Comparison of ENCODE assay signal across 2 cellular contexts in genomic region chr22:28678778-28679610, GRCh38.
TF ChIP-seq lines count a peak whose summit lies in the region.

No MANE protein-coding gene starts in this region.

TF ChIP-seq in WTC11, 78 proteins besides CTCF, POLR2A, EP300 and RAD21:
- TF ChIP-seq PRDM15 (CRISPR knock-in tag; IDR thresholded peaks at IDR 0.05), result 0 out of 2 replicates have a peak, but pooled peaks have one; percentile 23
TF ChIP-seq in WTC11: peak in this region for 1; not testable (repeated sequence) for 77.

TF ChIP-seq in K562, 482 proteins besides CTCF, POLR2A, EP300 and RAD21:
- TF ChIP-seq ZBTB11 (CRISPR knock-in tag; IDR thresholded peaks at IDR 0.05), result peak in 1 of 3 experiments; percentile 16; a peak in 1 of 6 replicates
- TF ChIP-seq RCOR1 (IDR thresholded peaks at IDR 0.05; ENCODE audit: borderline replicate concordance in 1 of 2, low read depth in 2 of 2, low read length in 2 of 2), result peak in 1 of 2 experiments; percentile 3; a peak in 1 of 4 replicates
- 0 out of 2 replicates have a peak, but pooled peaks have one; percentile 45 for TF ChIP-seq CXXC5 (CRISPR knock-in tag; IDR thresholded peaks at IDR 0.05)
- TF ChIP-seq ZNF316 (IDR thresholded peaks at IDR 0.05), result peak; percentile 38; the same call in 1 of the 2 replicates
- peak; percentile 36; the same call in 1 of the 2 replicates for TF ChIP-seq ZFX (CRISPR knock-in tag; IDR thresholded peaks at IDR 0.05)
- TF ChIP-seq ZKSCAN8 (CRISPR knock-in tag; IDR thresholded peaks at IDR 0.05), result peak; percentile 98
TF ChIP-seq in K562: peak in this region for 6; not testable (repeated sequence) for 476.
